8 cellular contexts compared by ENCODE assay signal in genomic region chr11:6389921-6390717, GRCh38. TPM values are rescaled to one million over a fixed set of nuclear protein-coding genes. Genes with fewer than 3 reads are reported as not detected.
DNase-seq lines count a peak whose midpoint lies in the region; ATAC-seq and TF ChIP-seq lines count a peak whose summit lies in the region.

Gene SMPD1 (plus strand): TSS chr11:6390474. CDS start chr11:6390599, 125 bp downstream.

- peak; percentile 98 for ATAC-seq in HG02678 (IDR thresholded peaks at IDR 0.05; ENCODE audit: unreplicated experiment)

- peaks cover 29% of the 10 kb centered on the region for H3K4me1 ChIP-seq in adipocyte (ENCODE audit: control insufficient read depth, insufficient read depth, low read length)
- peaks cover 13% of the 10 kb centered on the region for H3K4me1 ChIP-seq in cardiac muscle cell (ENCODE audit: low read depth)
- peaks cover 3% of the 10 kb centered on the region for H3K4me1 ChIP-seq in parathyroid adenoma
- peaks cover 0 to 23% (median 13%) of the 10 kb centered on the region in 4 donors for H3K4me1 ChIP-seq in tibial artery

- H3K27me3 ChIP-seq in adipocyte (replicated peaks; ENCODE audit: control insufficient read depth, insufficient read depth, low read length) (no peaks in the 10 kb centered on the region), cardiac muscle cell (no peaks in the 10 kb centered on the region), parathyroid adenoma (ENCODE audit: control insufficient read depth, insufficient read depth, low read length) (no peaks in the 10 kb centered on the region), tibial artery (no peaks in the 10 kb centered on the region)

- H3K27ac ChIP-seq in cardiac muscle cell (peak within 1 kb of the TSS; percentile 90), parathyroid adenoma (peak within 1 kb of the TSS; percentile 82), tibial artery (peak within 1 kb of the TSS; percentile 81 to 92)

- H3K9me3 ChIP-seq in adipocyte (ENCODE audit: control insufficient read depth, low read length) (no peaks in the 10 kb centered on the region), cardiac muscle cell (ENCODE audit: low read depth) (no peaks in the 10 kb centered on the region), parathyroid adenoma (ENCODE audit: control insufficient read depth, low read length) (no peaks in the 10 kb centered on the region), tibial artery (no peaks in the 10 kb centered on the region)

- peak within 1 kb of the TSS; percentile 87 for H3K4me2 ChIP-seq in parathyroid adenoma (ENCODE audit: low read length)

- H3K4me3 ChIP-seq in GM12875 (ENCODE audit: low read depth, low read length) (peak within 1 kb of the TSS; percentile 89), adipocyte (ENCODE audit: low read length) (peak within 1 kb of the TSS; percentile 98), cardiac muscle cell (peak within 1 kb of the TSS; percentile 44), parathyroid adenoma (ENCODE audit: low read depth, low read length) (peak within 1 kb of the TSS; percentile 73), tibial artery (peak within 1 kb of the TSS; percentile 64 to 81)

- intact Hi-C loops in tibial artery (cut with DNase I; ENCODE audit: low total_unique reads), result loop anchor here (10.0 kb wide), 2 partner anchors 115 to 295 kb away; partner anchors contain the start of gene MRPL17

- H3K79me2 ChIP-seq in parathyroid adenoma, result no peaks in the 10 kb centered on the region

- H3K36me3 ChIP-seq in adipocyte (ENCODE audit: control insufficient read depth, insufficient read depth, low read length, severe bottlenecking), result peaks cover 14% of the 10 kb centered on the region
- no peaks in the 10 kb centered on the region for H3K36me3 ChIP-seq in cardiac muscle cell
- H3K36me3 ChIP-seq in parathyroid adenoma (ENCODE audit: control insufficient read depth, insufficient read depth, low read length), result no peaks in the 10 kb centered on the region
- peaks cover 0 to 33% (median 8%) of the 10 kb centered on the region in 3 donors for H3K36me3 ChIP-seq in tibial artery

- H2AFZ ChIP-seq in parathyroid adenoma, result peak within 1 kb of the TSS; percentile 91

- peak; percentile 93 for DNase-seq in NCI-H1105 treated with DMSO at 0.1 percent for 48 hours (lab: John Stamatoyannopoulos, UW)
- DNase-seq in T follicular helper cell (ENCODE audit: low read depth), result peak; percentile 89
- DNase-seq in adipocyte (ENCODE audit: low read depth), result peak; percentile 94
- peak; percentile 93 for DNase-seq in cardiac muscle cell (ENCODE audit: low read depth in 1 of 2, low spot score in 1 of 2)
- peak; percentile 95 to 97 for DNase-seq in tibial artery

- H3K9ac ChIP-seq in adipocyte (ENCODE audit: low read length) (peak within 1 kb of the TSS; percentile 95), parathyroid adenoma (peak within 1 kb of the TSS; percentile 2)

- TF ChIP-seq CTCF in GM12875 (IDR thresholded peaks at IDR 0.05; ENCODE audit: borderline replicate concordance, insufficient read depth, low read depth, low read length), result no peak
- no peak for TF ChIP-seq CTCF in cardiac muscle cell (IDR thresholded peaks at IDR 0.05; ENCODE audit: low read depth, low read length)
- TF ChIP-seq CTCF in parathyroid adenoma (IDR thresholded peaks at IDR 0.05), result no peak
- TF ChIP-seq CTCF in tibial artery (IDR thresholded peaks at IDR 0.05), result no peak

RNA-seq across cellular contexts. Expression of gene SMPD1, which starts in this region (rescaled TPM):
- 44.8 and 52.1 TPM in 2 replicates for total RNA-seq in cardiac muscle cell
- polyA plus RNA-seq in cardiac muscle cell, result 29.2 and 43.8 TPM in 2 replicates

Comparison
In these comparisons a context has a peak if more than half of its experiments do, and no peak if none do; other contexts are left out.
1. Peak in every context shown above with its lines: DNase-seq, ATAC-seq, H3K4me3 ChIP-seq and H3K27ac ChIP-seq.
2. H3K4me3 ChIP-seq: peak in every context shown above with its lines; median percentile 98 in adipocyte; 89 in GM12875; 73 in parathyroid adenoma; 72 in tibial artery; 44 in cardiac muscle cell.